17 cellular contexts compared by ENCODE assay signal in the genomic region with DNA sequence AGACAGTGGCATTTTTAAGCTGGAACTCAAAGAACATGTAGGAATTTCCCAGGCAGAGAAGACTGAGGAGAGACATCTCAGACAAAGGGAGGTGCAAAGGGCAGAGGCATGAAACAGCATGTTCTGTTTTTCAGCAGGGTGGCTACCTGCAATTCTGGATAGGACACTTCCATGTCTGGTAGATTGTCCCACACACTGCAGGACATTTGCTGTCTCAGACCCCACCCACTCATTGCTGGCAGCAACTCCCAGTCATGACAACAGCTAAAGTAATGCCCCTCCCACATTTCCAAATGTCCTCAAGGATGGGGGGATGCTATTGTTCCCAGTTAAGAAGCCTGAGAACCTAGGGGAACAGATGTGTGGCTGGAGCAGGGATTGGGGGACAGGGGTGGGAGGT. TPM values are rescaled to one million over a fixed set of nuclear protein-coding genes. Genes with fewer than 3 reads are reported as not detected.
DNase-seq lines count a peak whose midpoint lies in the region; ATAC-seq, FAIRE-seq and TF ChIP-seq lines count a peak whose summit lies in the region.
"Had no signal": no experiment of that assay in that cellular context is flagged by ENCODE, and none has a peak within 500 bp of the region (broad histone marks: within the 10 kb centered on the region; RNA-seq: fewer than 3 reads in every experiment).

No MANE protein-coding gene starts in this region.

- no peak overlapping the region for H4K91ac ChIP-seq in IMR-90 (ENCODE audit: insufficient read depth, low read depth, low read length)

- H3K9me3 ChIP-seq in IMR-90 (ENCODE audit: control insufficient read depth, insufficient read depth, low read length), result no peaks in the 10 kb centered on the region
- no peaks in the 10 kb centered on the region for H3K9me3 ChIP-seq in neutrophil
- H3K9me3 ChIP-seq: ascending aorta, Caco-2, lower lobe of right lung, uterus had no signal

- in situ Hi-C loops in IMR-90 (cut with MboI; ENCODE audit: low sequenced_read_pairs), result no loop called here

- H3K79me1 ChIP-seq in IMR-90 (ENCODE audit: low read depth in 1 of 2, low read length in 2 of 2), result peaks cover 2 to 7% of the 10 kb centered on the region in 2 experiments; a peak in 3 of 4 replicates

- no peak overlapping the region for H2BK15ac ChIP-seq in IMR-90 (ENCODE audit: low read depth, low read length)

- H3K18ac ChIP-seq in IMR-90 (ENCODE audit: low read depth, low read length), result no peak overlapping the region

- H3K27ac Mint-ChIP-seq in activated T-cell treated with anti-CD3 and anti-CD28 coated beads, Interleukin-2, amount 50 U/mL, for 24 hours, result peak overlapping the region; percentile 86
- peak overlapping the region; percentile 72 for H3K27ac Mint-ChIP-seq in central memory CD8-positive, alpha-beta T cell (ENCODE audit: low read depth)
- H3K27ac Mint-ChIP-seq in endothelial cell (ENCODE audit: unreplicated experiment), result no peak overlapping the region
- H3K27ac Mint-ChIP-seq: neural progenitor cell had no signal

- H3K36me3 ChIP-seq in IMR-90 (ENCODE audit: control insufficient read depth, insufficient read depth, low read length) (no peaks in the 10 kb centered on the region), neutrophil (no peaks in the 10 kb centered on the region)
- H3K36me3 ChIP-seq: ascending aorta, lower lobe of right lung, neural progenitor cell, uterus had no signal

- peaks cover 3% of the 10 kb centered on the region for H3K9me3 Mint-ChIP-seq in activated T-cell treated with anti-CD3 and anti-CD28 coated beads, Interleukin-2, amount 50 U/mL, for 24 hours
- H3K9me3 Mint-ChIP-seq in central memory CD8-positive, alpha-beta T cell, result no peaks in the 10 kb centered on the region
- H3K9me3 Mint-ChIP-seq in endothelial cell (ENCODE audit: unreplicated experiment), result no peaks in the 10 kb centered on the region
- H3K9me3 Mint-ChIP-seq: neural progenitor cell had no signal

- H2AK9ac ChIP-seq in IMR-90 (replicated peaks; ENCODE audit: low read depth, low read length, poor library complexity), result no peak overlapping the region

- BruUV-seq in IMR-90 (replicated peaks; lab: Mats Ljungman, UMichigan), result no TSS peak

- 0 out of 2 replicates have a peak, but pooled peaks cover 7% of the 10 kb centered on the region for H3K9me1 ChIP-seq in IMR-90 (ENCODE audit: insufficient read depth, low read length)

- dilution Hi-C loops in IMR-90 (cut with HindIII; ENCODE audit: low sequenced_read_pairs, unreplicated experiment), result no loop called here

- no peak overlapping the region for H3K4me3 ChIP-seq in IMR-90 (ENCODE audit: insufficient read depth, low read depth, low read length)
- H3K4me3 ChIP-seq in neutrophil (ENCODE audit: low read depth in 1 of 2, low read length in 1 of 2), result no peak overlapping the region
- H3K4me3 ChIP-seq: ascending aorta, lower lobe of right lung, neural progenitor cell, uterus had no signal

- POLR2A ChIA-PET in IMR-90 (lab: Charles Lee; ENCODE audit: unreplicated experiment), result no interaction called here

- H2BK20ac ChIP-seq in IMR-90 (ENCODE audit: low read depth, low read length), result no peak overlapping the region

- H2AFZ ChIP-seq in IMR-90 (replicated peaks; ENCODE audit: low read length, poor library complexity), result peak overlapping the region; percentile 13
- H2AFZ ChIP-seq: neural progenitor cell had no signal

- H3K27me3 Mint-ChIP-seq in activated T-cell treated with anti-CD3 and anti-CD28 coated beads, Interleukin-2, amount 50 U/mL, for 24 hours, result no peaks in the 10 kb centered on the region
- no peaks in the 10 kb centered on the region for H3K27me3 Mint-ChIP-seq in central memory CD8-positive, alpha-beta T cell
- H3K27me3 Mint-ChIP-seq in endothelial cell (ENCODE audit: unreplicated experiment), result no peaks in the 10 kb centered on the region

- TF ChIP-seq POLR2A in IMR-90 (IDR thresholded peaks at IDR 0.05; ENCODE audit: low read depth, low read length), result no peak

- no peak for ATAC-seq in IMR-90 (ENCODE audit: low read depth)
- no peak for ATAC-seq in central memory CD8-positive, alpha-beta T cell (replicated peaks; ENCODE audit: extremely low read depth, poor library complexity, severe bottlenecking)

- no peak overlapping the region for H2BK120ac ChIP-seq in IMR-90 (ENCODE audit: low read depth, low read length)

- no peak overlapping the region for H3K4ac ChIP-seq in IMR-90 (ENCODE audit: low read depth, low read length)

- no peaks in the 10 kb centered on the region; the same call in 1 of the 2 replicates for H4K20me1 ChIP-seq in IMR-90 (ENCODE audit: insufficient read depth, low read length)

- peaks cover 94% of the 10 kb centered on the region for H3K4me1 Mint-ChIP-seq in activated T-cell treated with anti-CD3 and anti-CD28 coated beads, Interleukin-2, amount 50 U/mL, for 24 hours (ENCODE audit: low read depth)
- peaks cover 81% of the 10 kb centered on the region for H3K4me1 Mint-ChIP-seq in central memory CD8-positive, alpha-beta T cell
- peaks cover 8% of the 10 kb centered on the region for H3K4me1 Mint-ChIP-seq in endothelial cell (ENCODE audit: unreplicated experiment)

- CTCF ChIA-PET in IMR-90 (lab: Yijun Ruan, JAX), result no interaction called here

- H3K27ac ChIP-seq in IMR-90 (ENCODE audit: insufficient read depth, low read length) (no peak overlapping the region), neutrophil (peak overlapping the region; percentile 59)
- H3K27ac ChIP-seq: ascending aorta, epithelial cell of prostate, lower lobe of right lung, neural progenitor cell, uterus had no signal

- H3K4me1 ChIP-seq in IMR-90 (ENCODE audit: control insufficient read depth, insufficient read depth, low read length) (peaks cover 4% of the 10 kb centered on the region), neutrophil (ENCODE audit: control insufficient read depth in 1 of 2, insufficient read depth in 1 of 2, low read depth in 1 of 2, low read length in 1 of 2) (peaks cover 61 to 73% of the 10 kb centered on the region in 2 experiments)
- H3K4me1 ChIP-seq: Caco-2, neural progenitor cell had no signal

- H3K14ac ChIP-seq in IMR-90 (replicated peaks; ENCODE audit: low read depth, low read length), result no peak overlapping the region

- H3K27me3 ChIP-seq in IMR-90 (ENCODE audit: control insufficient read depth, insufficient read depth, low read length), result no peaks in the 10 kb centered on the region
- no peaks in the 10 kb centered on the region for H3K27me3 ChIP-seq in neutrophil
- H3K27me3 ChIP-seq: ascending aorta, neural progenitor cell, uterus had no signal

- no peak overlapping the region for H3K9ac ChIP-seq in IMR-90 (ENCODE audit: low read depth, low read length)
- H3K9ac ChIP-seq: neural progenitor cell had no signal

- intact Hi-C loops in IMR-90 (cut with micrococcal nuclease), result no loop called here

- FAIRE-seq in frontal cortex (lab: Jason Lieb, UNC), result no peak
- FAIRE-seq: colon, H1 had no signal

- TF ChIP-seq RAD21 in IMR-90 (IDR thresholded peaks at IDR 0.05; ENCODE audit: low read length), result no peak

- peaks cover 29% of the 10 kb centered on the region for H3K36me3 Mint-ChIP-seq in activated T-cell treated with anti-CD3 and anti-CD28 coated beads, Interleukin-2, amount 50 U/mL, for 24 hours (ENCODE audit: low read depth)
- H3K36me3 Mint-ChIP-seq in central memory CD8-positive, alpha-beta T cell (ENCODE audit: insufficient read depth), result peaks cover 11% of the 10 kb centered on the region
- H3K36me3 Mint-ChIP-seq in endothelial cell (ENCODE audit: low read depth, unreplicated experiment), result no peaks in the 10 kb centered on the region
- H3K36me3 Mint-ChIP-seq: neural progenitor cell had no signal

- no peak for DNase-seq in activated T-cell treated with anti-CD3 and anti-CD28 coated beads, Interleukin-2, amount 50 U/mL, for 24 hours
- DNase-seq in activated T-cell treated with anti-CD3 and anti-CD28 coated beads for 4 hours, result no peak
- no peak for DNase-seq in IMR-90
- no peak for DNase-seq in central memory CD8-positive, alpha-beta T cell (ENCODE audit: low spot score in 2 of 2)
- no peak for DNase-seq in frontal cortex (ENCODE audit: low spot score in 2 of 2)
- no peak for DNase-seq in endothelial cell (ENCODE audit: low spot score)
- no peak for DNase-seq in T1000 (lab: John Stamatoyannopoulos, UW)
- DNase-seq: Caco-2; lower lobe of right lung; stimulated activated naive CD4-positive, alpha-beta T cell treated with Interleukin-2 at 50 U/mL for 16 hours; uterus had no signal

- H2AK5ac ChIP-seq in IMR-90 (ENCODE audit: low read depth, low read length), result no peak overlapping the region

- H3K23ac ChIP-seq in IMR-90 (ENCODE audit: low read depth, low read length), result no peak overlapping the region

- no peak overlapping the region for H4K5ac ChIP-seq in IMR-90 (ENCODE audit: low read depth, low read length)

- no peak for TF ChIP-seq CTCF in IMR-90 (conservative IDR thresholded peaks at IDR 0.05; ENCODE audit: low read depth, low read length)
- TF ChIP-seq CTCF in neutrophil (IDR thresholded peaks at IDR 0.05), result no peak
- TF ChIP-seq CTCF in endothelial cell (IDR thresholded peaks at IDR 0.05; ENCODE audit: unreplicated experiment), result no peak

- H3K4me3 Mint-ChIP-seq in activated T-cell treated with anti-CD3 and anti-CD28 coated beads, Interleukin-2, amount 50 U/mL, for 24 hours, result peak overlapping the region; percentile 26
- H3K4me3 Mint-ChIP-seq in central memory CD8-positive, alpha-beta T cell, result peak overlapping the region; percentile 34
- no peak overlapping the region for H3K4me3 Mint-ChIP-seq in endothelial cell (ENCODE audit: unreplicated experiment)
- H3K4me3 Mint-ChIP-seq: neural progenitor cell had no signal

- no peak overlapping the region for H3K4me2 ChIP-seq in IMR-90 (ENCODE audit: low read depth, low read length)
- H3K4me2 ChIP-seq: neural progenitor cell had no signal

- no peak overlapping the region for H2BK5ac ChIP-seq in IMR-90 (ENCODE audit: low read depth, low read length, poor library complexity, severe bottlenecking)

- H4K8ac ChIP-seq in IMR-90 (ENCODE audit: low read depth in 2 of 2, low read length in 2 of 2), result no peak overlapping the region

- H3K56ac ChIP-seq in IMR-90 (ENCODE audit: extremely low read depth, insufficient read depth, low read length), result no peak overlapping the region

TF ChIP-seq in IMR-90, 13 proteins besides CTCF, POLR2A, EP300 and RAD21:
- TF ChIP-seq RCOR1 (IDR thresholded peaks at IDR 0.05; ENCODE audit: insufficient replicate concordance, low read length), result no peak

RNA-seq across cellular contexts. Expression of gene ANKRD44, which starts 40.8 kb away (rescaled TPM):
- total RNA-seq in IMR-90 (2012; rRNA removed), result 11.7 and 15.6 TPM in 2 replicates
- 5.2 and 22.8 TPM in 2 replicates for polyA plus RNA-seq in IMR-90 (2012; rRNA removed)
- polyA plus RNA-seq in IMR-90 (2012; cell fraction: cytosol; rRNA removed), result 1.3 and 1.7 TPM in 2 replicates
- polyA plus RNA-seq in IMR-90 (2012; cell fraction: nucleus; rRNA removed; ENCODE audit: low replicate concordance), result 3.8 and 11.8 TPM in 2 replicates
- 101 TPM for total RNA-seq in frontal cortex
- total RNA-seq in endothelial cell (ENCODE audit: unreplicated experiment), result 8.1 TPM
